11 cellular contexts compared by ENCODE assay signal in genomic region chr16:20553493-20553892, GRCh38. TPM values are rescaled to one million over a fixed set of nuclear protein-coding genes. Genes with fewer than 3 reads are reported as not detected.
"Had no signal": no experiment of that assay in that cellular context is flagged by ENCODE, and none has a peak within 500 bp of the region (broad histone marks: within the 10 kb centered on the region; RNA-seq: fewer than 3 reads in every experiment).

No MANE protein-coding gene starts in this region.

RNA-seq across cellular contexts. Expression of gene ACSM2B, which starts 22.7 kb away (rescaled TPM):
- total RNA-seq: activated T-helper 17 cell treated with anti-CD3 and anti-CD28 coated beads, Interleukin-2, amount 50 U/mL, for 72 hours; ascending aorta; fibroblast of villous mesenchyme; left ventricle myocardium superior; natural killer cell treated with Interleukin-12 subunit alpha and Interleukin-12 subunit beta and Interleukin-15 and Interleukin-18, amount 100 ng/mL, for 72 hours; osteocyte; prostate gland; right atrium auricular region; subcutaneous adipose tissue; upper lobe of right lung had no signal
- polyA plus RNA-seq: keratinocyte had no signal
